In the genomic region with DNA sequence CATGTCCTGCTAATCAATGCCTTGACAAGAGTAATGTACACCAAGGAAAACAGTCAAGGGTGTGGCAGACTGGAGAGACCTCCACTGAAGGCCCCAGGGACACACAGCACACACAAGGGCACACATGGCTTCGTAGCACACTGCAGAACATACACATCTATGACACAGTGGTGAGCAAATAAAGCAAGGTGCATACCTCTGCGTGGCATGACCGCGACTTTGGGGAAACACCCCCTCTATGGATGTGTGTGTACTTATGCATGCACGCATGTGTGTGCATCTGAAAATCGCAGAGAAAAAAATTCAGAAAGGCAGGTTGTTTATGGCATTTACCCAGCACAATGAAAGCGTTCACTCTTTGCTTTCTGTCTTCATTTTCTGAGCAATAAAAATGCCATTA, we compare ENCODE assay signal across 1 cellular context.
TF ChIP-seq lines count a peak whose summit lies in the region.

No MANE protein-coding gene starts in this region.

TF ChIP-seq in WTC11, 78 proteins besides CTCF, POLR2A, EP300 and RAD21 (continued from another document):
- TF ChIP-seq, protein P1, sequence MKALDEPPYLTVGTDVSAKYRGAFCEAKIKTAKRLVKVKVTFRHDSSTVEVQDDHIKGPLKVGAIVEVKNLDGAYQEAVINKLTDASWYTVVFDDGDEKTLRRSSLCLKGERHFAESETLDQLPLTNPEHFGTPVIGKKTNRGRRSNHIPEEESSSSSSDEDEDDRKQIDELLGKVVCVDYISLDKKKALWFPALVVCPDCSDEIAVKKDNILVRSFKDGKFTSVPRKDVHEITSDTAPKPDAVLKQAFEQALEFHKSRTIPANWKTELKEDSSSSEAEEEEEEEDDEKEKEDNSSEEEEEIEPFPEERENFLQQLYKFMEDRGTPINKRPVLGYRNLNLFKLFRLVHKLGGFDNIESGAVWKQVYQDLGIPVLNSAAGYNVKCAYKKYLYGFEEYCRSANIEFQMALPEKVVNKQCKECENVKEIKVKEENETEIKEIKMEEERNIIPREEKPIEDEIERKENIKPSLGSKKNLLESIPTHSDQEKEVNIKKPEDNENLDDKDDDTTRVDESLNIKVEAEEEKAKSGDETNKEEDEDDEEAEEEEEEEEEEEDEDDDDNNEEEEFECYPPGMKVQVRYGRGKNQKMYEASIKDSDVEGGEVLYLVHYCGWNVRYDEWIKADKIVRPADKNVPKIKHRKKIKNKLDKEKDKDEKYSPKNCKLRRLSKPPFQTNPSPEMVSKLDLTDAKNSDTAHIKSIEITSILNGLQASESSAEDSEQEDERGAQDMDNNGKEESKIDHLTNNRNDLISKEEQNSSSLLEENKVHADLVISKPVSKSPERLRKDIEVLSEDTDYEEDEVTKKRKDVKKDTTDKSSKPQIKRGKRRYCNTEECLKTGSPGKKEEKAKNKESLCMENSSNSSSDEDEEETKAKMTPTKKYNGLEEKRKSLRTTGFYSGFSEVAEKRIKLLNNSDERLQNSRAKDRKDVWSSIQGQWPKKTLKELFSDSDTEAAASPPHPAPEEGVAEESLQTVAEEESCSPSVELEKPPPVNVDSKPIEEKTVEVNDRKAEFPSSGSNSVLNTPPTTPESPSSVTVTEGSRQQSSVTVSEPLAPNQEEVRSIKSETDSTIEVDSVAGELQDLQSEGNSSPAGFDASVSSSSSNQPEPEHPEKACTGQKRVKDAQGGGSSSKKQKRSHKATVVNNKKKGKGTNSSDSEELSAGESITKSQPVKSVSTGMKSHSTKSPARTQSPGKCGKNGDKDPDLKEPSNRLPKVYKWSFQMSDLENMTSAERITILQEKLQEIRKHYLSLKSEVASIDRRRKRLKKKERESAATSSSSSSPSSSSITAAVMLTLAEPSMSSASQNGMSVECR (CRISPR knock-in tag; IDR thresholded peaks at IDR 0.05; ENCODE audit: borderline replicate concordance) = no peak
- no peak for TF ChIP-seq ZNF263 (CRISPR knock-in tag; IDR thresholded peaks at IDR 0.05; ENCODE audit: low read depth)
